ENCODE assay signal across 9 cellular contexts in the genomic region with DNA sequence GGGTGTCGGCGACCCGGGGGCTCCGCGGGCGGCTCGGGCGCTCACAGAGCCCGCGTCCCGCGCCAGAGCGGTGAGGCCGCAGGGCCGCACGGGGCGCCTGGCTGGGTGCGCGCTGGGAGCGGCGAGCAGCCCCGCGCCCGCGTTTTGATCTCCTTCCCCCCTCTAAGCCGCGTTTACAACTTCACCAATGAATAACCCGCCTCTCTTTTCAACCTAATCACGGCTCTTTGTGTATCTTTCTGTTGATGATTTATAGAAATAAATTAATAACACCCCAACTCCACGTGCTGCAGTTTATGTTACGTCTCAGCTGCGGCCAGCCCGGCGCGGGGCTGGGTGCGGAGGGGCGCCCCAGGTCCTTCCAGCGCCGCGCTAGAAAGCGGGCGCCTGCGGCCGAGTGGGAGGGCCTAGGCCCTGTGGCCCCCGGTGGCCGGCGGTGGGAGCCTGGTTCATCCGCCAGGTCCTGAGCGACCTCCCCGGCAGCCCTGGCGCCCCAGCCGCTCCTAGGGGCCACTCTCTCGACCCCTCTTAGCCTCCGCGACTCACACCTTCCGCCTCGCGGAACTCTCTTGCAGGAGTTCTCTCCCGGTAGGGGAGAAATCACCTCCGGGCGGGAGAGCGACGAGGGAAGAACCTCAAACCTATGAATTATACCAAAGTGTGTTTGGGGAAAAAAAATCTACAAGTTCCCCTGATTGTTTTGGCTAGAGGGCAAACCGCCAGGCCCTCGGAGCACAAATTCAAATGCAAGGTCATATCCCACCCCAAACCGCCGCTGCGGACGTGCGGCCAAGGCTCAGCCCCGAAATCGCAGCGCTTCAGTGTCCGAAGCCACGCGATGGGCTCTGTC. TPM values are rescaled to one million over a fixed set of nuclear protein-coding genes. Genes with fewer than 3 reads are reported as not detected.
DNase-seq lines count a peak whose midpoint lies in the region; ATAC-seq and TF ChIP-seq lines count a peak whose summit lies in the region.
"Had no signal": no experiment of that assay in that cellular context is flagged by ENCODE, and none has a peak within 500 bp of the region (broad histone marks: within the 10 kb centered on the region; RNA-seq: fewer than 3 reads in every experiment).

No MANE protein-coding gene starts in this region.

- ATAC-seq in GM18909 (IDR thresholded peaks at IDR 0.05; ENCODE audit: poor library complexity, unreplicated experiment) (no peak), GM21825 (IDR thresholded peaks at IDR 0.05; ENCODE audit: unreplicated experiment) (no peak), GM19395 (IDR thresholded peaks at IDR 0.05; ENCODE audit: unreplicated experiment) (no peak)

- intact Hi-C loops in ovary (cut with DNase I): no loop called here

- H3K4me2 ChIP-seq in OCI-LY3 (ENCODE audit: low read length): peak overlapping the region; percentile 96

- TF ChIP-seq CTCF in GM10266 (IDR thresholded peaks at IDR 0.05; ENCODE audit: control insufficient read depth, insufficient read depth, low read depth, missing control alignments) (no peak), OCI-LY3 (IDR thresholded peaks at IDR 0.05; ENCODE audit: low read depth, low read length) (peak; percentile 2; the same call in 1 of the 2 replicates), epithelial cell of proximal tubule (conservative IDR thresholded peaks at IDR 0.05; ENCODE audit: low read depth, low read length) (no peak), ovary (IDR thresholded peaks at IDR 0.05) (no peak)

- H4K20me1 ChIP-seq in OCI-LY3 (ENCODE audit: insufficient read depth, low read length): peaks cover 38% of the 10 kb centered on the region

- peak overlapping the region; percentile 97 for H3K9ac ChIP-seq in OCI-LY3 (ENCODE audit: low read length)

- H3K36me3 ChIP-seq in OCI-LY3 (replicated peaks; ENCODE audit: low read depth, low read length) (peaks cover 44% of the 10 kb centered on the region), ovary (no peaks in the 10 kb centered on the region)

- no peak overlapping the region for H2AFZ ChIP-seq in OCI-LY3 (ENCODE audit: low read depth, low read length)

- H3K9me3 ChIP-seq in OCI-LY3 (ENCODE audit: insufficient read depth, low read length): no peaks in the 10 kb centered on the region
- H3K9me3 ChIP-seq in ovary: no peaks in the 10 kb centered on the region

- H3K4me1 ChIP-seq in OCI-LY3 (ENCODE audit: low read length) (peaks cover 31% of the 10 kb centered on the region), ovary (ENCODE audit: insufficient read depth) (peaks cover 9% of the 10 kb centered on the region)

- H3K27me3 ChIP-seq in OCI-LY3 (ENCODE audit: low read depth, low read length) (no peaks in the 10 kb centered on the region), ovary (peaks cover 3% of the 10 kb centered on the region)

- no peak for TF ChIP-seq EP300 in ovary (IDR thresholded peaks at IDR 0.05)

- H3K27ac ChIP-seq in OCI-LY3 (ENCODE audit: low read length): peak overlapping the region; percentile 91
- no peak overlapping the region for H3K27ac ChIP-seq in ovary

- 2 to 7% (median 4%) methylated on average over 72 to 76 of the region's 76 CpGs for WGBS in ovary, 3 donors

- H3K79me2 ChIP-seq in OCI-LY3 (ENCODE audit: low read length): peaks cover 95% of the 10 kb centered on the region

- H3K4me3 ChIP-seq in OCI-LY3 (ENCODE audit: low read length): peak overlapping the region; percentile 95
- H3K4me3 ChIP-seq in epithelial cell of proximal tubule (ENCODE audit: low read depth, low read length): peak overlapping the region; percentile 88
- peak overlapping the region; percentile 30 for H3K4me3 ChIP-seq in ovary

- TF ChIP-seq POLR2A in ovary (IDR thresholded peaks at IDR 0.05): no peak

- DNase-seq in GM10266 (ENCODE audit: extremely low spot score) (peak; percentile 53), epithelial cell of proximal tubule (ENCODE audit: low read depth) (no peak), ovary (no peak), dedifferentiated amniotic fluid mesenchymal stem cell (ENCODE audit: extremely low spot score) (no peak)

RNA-seq across cellular contexts. Expression of a gene that starts 1.9 kb away (rescaled TPM):
- total RNA-seq in epithelial cell of proximal tubule (21.9 and 29.8 TPM in 2 replicates), ovary (1 to 10 TPM in 2 of 7 donors, under 1 TPM in 3, not detected in 2; 0.60 to 9.5 (median 0.84) TPM)
- under 1 TPM in 1 of 2 donors, not detected in 1; 0.05 TPM for polyA plus RNA-seq in ovary
- total RNA-seq: temporal lobe had no signal

Comparison
In these comparisons a context has a peak if more than half of its experiments do, and no peak if none do; other contexts are left out.
1. H3K4me3 ChIP-seq: peak in every context shown above with its lines; median percentile 95 in OCI-LY3; 88 in epithelial cell of proximal tubule; 30 in ovary.